In genomic region chr20:36050436-36051317, GRCh38 we compare ENCODE assay signal across 8 cellular contexts.
DNase-seq lines count a peak whose midpoint lies in the region; ATAC-seq and TF ChIP-seq lines count a peak whose summit lies in the region.

No MANE protein-coding gene starts in this region.

- H3K79me2 ChIP-seq in SU-DHL-6 (ENCODE audit: insufficient read depth, low read length), result peaks cover 30% of the 10 kb centered on the region
- peaks cover 6% of the 10 kb centered on the region for H3K79me2 ChIP-seq in trophoblast cell (ENCODE audit: control insufficient read depth, insufficient read depth, low read length, poor library complexity)

- peak overlapping the region; percentile 60 for H2AK5ac ChIP-seq in trophoblast cell (ENCODE audit: low read length)

- H3K4me2 ChIP-seq in SU-DHL-6 (ENCODE audit: low read depth, low read length, poor library complexity, severe bottlenecking) (peak overlapping the region; percentile 72), trophoblast cell (ENCODE audit: low read length) (peak overlapping the region; percentile 70)

- peak; percentile 86 for DNase-seq in NCI-H128 (lab: John Stamatoyannopoulos, UW; ENCODE audit: unreplicated experiment)
- DNase-seq in activated naive CD8-positive, alpha-beta T cell treated with anti-CD3 and anti-CD28 coated beads, Interleukin-2, amount 50 U/mL, for 24 hours, result peak; percentile 93
- peak; percentile 91 to 96 (median 94) for DNase-seq in heart left ventricle
- DNase-seq in trophoblast cell, result peak; percentile 51 to 61
- peak; percentile 81 to 88 for DNase-seq in tibial nerve (ENCODE audit: low spot score in 2 of 2)

- H3F3A ChIP-seq in SU-DHL-6 (ENCODE audit: insufficient read depth), result peaks cover 6% of the 10 kb centered on the region

- peak overlapping the region; percentile 93 for H3K27ac Mint-ChIP-seq in activated naive CD8-positive, alpha-beta T cell treated with anti-CD3 and anti-CD28 coated beads, Interleukin-2, amount 50 U/mL, for 24 hours

- intact Hi-C loops in heart left ventricle (cut with DNase I), result loop anchor here in 3 of 10 donors (2.0 to 5.0 kb wide), 3 partner anchors 14 to 98 kb away; partner anchors contain the start of gene SCAND1 (in 1 of the 3)

- peak overlapping the region; percentile 99 for H4K91ac ChIP-seq in trophoblast cell (ENCODE audit: low read depth, low read length)

- H3K4me3 Mint-ChIP-seq in activated naive CD8-positive, alpha-beta T cell treated with anti-CD3 and anti-CD28 coated beads, Interleukin-2, amount 50 U/mL, for 24 hours, result peak overlapping the region; percentile 95

- H3K9me2 ChIP-seq in SU-DHL-6 (replicated peaks; ENCODE audit: insufficient read depth, low read length), result no peaks in the 10 kb centered on the region

- ATAC-seq in HG02642 (IDR thresholded peaks at IDR 0.05; ENCODE audit: poor library complexity, unreplicated experiment) (peak; percentile 95), heart left ventricle (peak; percentile 98 to 99 (median 99))
- ATAC-seq in activated naive CD8-positive, alpha-beta T cell treated with anti-CD3 and anti-CD28 coated beads, Interleukin-2, amount 50 U/mL, for 24 hours, result peak; percentile 97

- TF ChIP-seq CTCF in SU-DHL-6 (IDR thresholded peaks at IDR 0.05; ENCODE audit: insufficient read depth, low read length, poor library complexity, severe bottlenecking) (no peak), heart left ventricle (IDR thresholded peaks at IDR 0.05) (no peak), tibial nerve (IDR thresholded peaks at IDR 0.05) (peak in 2 of 5 experiments; percentile 19 to 42)

- H3K79me1 ChIP-seq in trophoblast cell (ENCODE audit: low read length), result peaks cover 6% of the 10 kb centered on the region

- H3K14ac ChIP-seq in trophoblast cell (ENCODE audit: low read length), result peak overlapping the region; percentile 90

- peak overlapping the region; percentile 79 for H3K18ac ChIP-seq in trophoblast cell (ENCODE audit: low read length)

- peaks cover 3% of the 10 kb centered on the region for H3K27me3 Mint-ChIP-seq in activated naive CD8-positive, alpha-beta T cell treated with anti-CD3 and anti-CD28 coated beads, Interleukin-2, amount 50 U/mL, for 24 hours

- peak overlapping the region; percentile 99 for H3K4ac ChIP-seq in trophoblast cell (ENCODE audit: low read depth, low read length)

- peak; percentile 26 to 99 for TF ChIP-seq EP300 in tibial nerve (IDR thresholded peaks at IDR 0.05)

- H3K23ac ChIP-seq in trophoblast cell (ENCODE audit: low read length), result no peak overlapping the region

- peak overlapping the region; percentile 97 for H2BK120ac ChIP-seq in trophoblast cell (ENCODE audit: insufficient read depth, low read length, poor library complexity)

- no peak overlapping the region for H2BK12ac ChIP-seq in trophoblast cell (ENCODE audit: low read length)

- peaks cover 5% of the 10 kb centered on the region; the same call in 1 of the 2 replicates for H4K20me1 ChIP-seq in SU-DHL-6 (ENCODE audit: low read depth, low read length)

- H3K9me3 ChIP-seq in SU-DHL-6 (ENCODE audit: insufficient read depth, low read length) (no peaks in the 10 kb centered on the region), heart left ventricle (no peaks in the 10 kb centered on the region), trophoblast cell (ENCODE audit: insufficient read depth, low read depth, low read length) (no peaks in the 10 kb centered on the region), tibial nerve (no peaks in the 10 kb centered on the region)

- peak overlapping the region; percentile 93 for H2BK5ac ChIP-seq in trophoblast cell (ENCODE audit: low read depth, low read length, poor library complexity)

- peak overlapping the region; percentile 98 for H3K9ac ChIP-seq in SU-DHL-6 (ENCODE audit: low read length)
- peak overlapping the region; percentile 99 for H3K9ac ChIP-seq in trophoblast cell (ENCODE audit: low read length)

- peak overlapping the region; percentile 98 for H4K8ac ChIP-seq in trophoblast cell (ENCODE audit: low read depth, low read length)

- no peaks in the 10 kb centered on the region for H3K9me3 Mint-ChIP-seq in activated naive CD8-positive, alpha-beta T cell treated with anti-CD3 and anti-CD28 coated beads, Interleukin-2, amount 50 U/mL, for 24 hours

- peaks cover 40% of the 10 kb centered on the region for H3K4me1 Mint-ChIP-seq in activated naive CD8-positive, alpha-beta T cell treated with anti-CD3 and anti-CD28 coated beads, Interleukin-2, amount 50 U/mL, for 24 hours

- H3K36me3 ChIP-seq in SU-DHL-6 (ENCODE audit: low read length), result no peaks in the 10 kb centered on the region
- peaks cover 0 to 20% (median 0%) of the 10 kb centered on the region in 9 donors for H3K36me3 ChIP-seq in heart left ventricle
- H3K36me3 ChIP-seq in trophoblast cell (ENCODE audit: control insufficient read depth in 1 of 2, insufficient read depth in 2 of 2, low read length in 2 of 2), result no peaks in the 10 kb centered on the region
- peaks cover 0 to 8% (median 0%) of the 10 kb centered on the region in 3 donors for H3K36me3 ChIP-seq in tibial nerve

- peak overlapping the region; percentile 68 for H3K4me3 ChIP-seq in SU-DHL-6 (ENCODE audit: insufficient read depth, low read length, poor library complexity, severe bottlenecking)
- H3K4me3 ChIP-seq in heart left ventricle, result peak overlapping the region; percentile 72 to 100 (median 96)
- H3K4me3 ChIP-seq in trophoblast cell (ENCODE audit: low read depth, low read length), result peak overlapping the region; percentile 99
- peak overlapping the region; percentile 94 to 100 (median 98) for H3K4me3 ChIP-seq in tibial nerve

- H3K27me3 ChIP-seq in SU-DHL-6 (ENCODE audit: low read length), result no peaks in the 10 kb centered on the region
- no peaks in the 10 kb centered on the region for H3K27me3 ChIP-seq in heart left ventricle
- H3K27me3 ChIP-seq in trophoblast cell (ENCODE audit: insufficient read depth, low read length), result no peaks in the 10 kb centered on the region
- no peaks in the 10 kb centered on the region for H3K27me3 ChIP-seq in tibial nerve

- H2AFZ ChIP-seq in SU-DHL-6 (ENCODE audit: low read depth, low read length, severe bottlenecking), result peak overlapping the region; percentile 98
- peak overlapping the region; percentile 20 for H2AFZ ChIP-seq in trophoblast cell (ENCODE audit: insufficient read depth, low read length, poor library complexity)

- H3K36me3 Mint-ChIP-seq in activated naive CD8-positive, alpha-beta T cell treated with anti-CD3 and anti-CD28 coated beads, Interleukin-2, amount 50 U/mL, for 24 hours (ENCODE audit: low read depth), result peaks cover 32% of the 10 kb centered on the region

- WGBS in heart left ventricle, 4 donors, result 0 to 1% (median 1%) methylated on average over 25 to 75 of the region's 75 CpGs
- WGBS in trophoblast cell (ENCODE audit: extremely low coverage, insufficient coverage, insufficient read length), result no CpG with 5 or more reads among the region's 75 CpGs
- WGBS in tibial nerve, 2 donors, result 0 to 1% methylated on average over 45 to 66 of the region's 75 CpGs

- TF ChIP-seq POLR2A in GM10847 (IDR thresholded peaks at IDR 0.05; ENCODE audit: extremely low read depth, insufficient read length), result peak; percentile 96
- peak; percentile 66 to 91 for TF ChIP-seq POLR2A in heart left ventricle (IDR thresholded peaks at IDR 0.05)
- peak; percentile 91 to 96 for TF ChIP-seq POLR2A in tibial nerve (IDR thresholded peaks at IDR 0.05)

- H3K27ac ChIP-seq in SU-DHL-6 (ENCODE audit: low read depth, low read length), result peak overlapping the region; percentile 73
- peak overlapping the region; percentile 92 to 100 (median 98) for H3K27ac ChIP-seq in heart left ventricle
- H3K27ac ChIP-seq in trophoblast cell (ENCODE audit: low read depth, low read length), result peak overlapping the region; percentile 92
- H3K27ac ChIP-seq in tibial nerve, result peak overlapping the region; percentile 95 to 100 (median 97)

- H4K12ac ChIP-seq in trophoblast cell (ENCODE audit: low read depth, low read length), result peak overlapping the region; percentile 88

- H3K4me1 ChIP-seq in heart left ventricle, result peaks cover 0 to 40% (median 29%) of the 10 kb centered on the region in 12 donors
- H3K4me1 ChIP-seq in trophoblast cell (ENCODE audit: control insufficient read depth in 1 of 2, insufficient read depth in 2 of 2, low read length in 2 of 2), result peaks cover 0 to 4% of the 10 kb centered on the region in 2 experiments
- peaks cover 0 to 32% (median 6%) of the 10 kb centered on the region in 4 donors for H3K4me1 ChIP-seq in tibial nerve

Comparison
In these comparisons a context has a peak if more than half of its experiments do, and no peak if none do; other contexts are left out.
1. Peak in every context shown above with its lines: DNase-seq, ATAC-seq, H3K4me3 ChIP-seq and H3K27ac ChIP-seq.